In genomic region chr16:54897930-54898329, GRCh38 we compare ENCODE assay signal across 35 cellular contexts. TPM values are rescaled to one million over a fixed set of nuclear protein-coding genes. Genes with fewer than 3 reads are reported as not detected.
"Had no signal": no experiment of that assay in that cellular context is flagged by ENCODE, and none has a peak within 500 bp of the region (broad histone marks: within the 10 kb centered on the region; RNA-seq: fewer than 3 reads in every experiment).

No MANE protein-coding gene starts in this region.

- H3K4me1 Mint-ChIP-seq: activated B cell treated with CpG ODN at 0.5 μM for 24 hours; activated CD4-positive, alpha-beta T cell treated with anti-CD3 and anti-CD28 coated beads for 36 hours; activated CD4-positive, alpha-beta T cell treated with anti-CD3 and anti-CD28 coated beads, Interleukin-2, amount 10 ng/mL, durations not matched to agents 24 days and 14 days; activated CD8-positive, alpha-beta memory T cell treated with anti-CD3 and anti-CD28 coated beads, Interleukin-2, amount 10 ng/mL, durations not matched to agents 7 days and 5 days; activated naive CD4-positive, alpha-beta T cell treated with anti-CD3 and anti-CD28 coated beads, Interleukin-2, amount 50 U/mL, for 24 hours; activated naive CD8-positive, alpha-beta T cell treated with anti-CD3 and anti-CD28 coated beads for 36 hours; activated naive CD8-positive, alpha-beta T cell treated with anti-CD3 and anti-CD28 coated beads, Interleukin-2, amount 50 U/mL, for 24 hours had no signal

- H3K27ac ChIP-seq: adrenal gland, body of pancreas, esophagus muscularis mucosa, foreskin keratinocyte, gastrocnemius medialis, WERI-Rb-1 had no signal

- H3K4me3 Mint-ChIP-seq: activated B cell treated with CpG ODN at 0.5 μM for 24 hours; activated CD4-positive, alpha-beta memory T cell treated with anti-CD3 and anti-CD28 coated beads for 36 hours; activated CD4-positive, alpha-beta T cell treated with anti-CD3 and anti-CD28 coated beads for 36 hours; activated CD4-positive, alpha-beta T cell treated with anti-CD3 and anti-CD28 coated beads, Interleukin-2, amount 10 ng/mL, durations not matched to agents 24 days and 14 days; activated CD8-positive, alpha-beta memory T cell treated with anti-CD3 and anti-CD28 coated beads, Interleukin-2, amount 10 ng/mL, durations not matched to agents 7 days and 5 days; activated CD8-positive, alpha-beta T cell treated with anti-CD3 and anti-CD28 coated beads, Interleukin-2, amount 10 ng/mL, durations not matched to agents 7 days and 5 days; activated naive CD4-positive, alpha-beta T cell treated with anti-CD3 and anti-CD28 coated beads for 36 hours; activated naive CD4-positive, alpha-beta T cell treated with anti-CD3 and anti-CD28 coated beads, Interleukin-2, amount 50 U/mL, for 24 hours; activated naive CD8-positive, alpha-beta T cell treated with anti-CD3 and anti-CD28 coated beads for 36 hours; activated naive CD8-positive, alpha-beta T cell treated with anti-CD3 and anti-CD28 coated beads, Interleukin-2, amount 50 U/mL, for 24 hours; activated T-helper 1 cell treated with anti-CD3 and anti-CD28 coated beads, Interleukin-12 subunit alpha, Interleukin-12 subunit beta, Interleukin-2, Interleukin-4 antibody, amounts not matched to agents 30 ng/mL and 10 ng/mL and 1 ng/mL, durations not matched to agents 14 hours and 24 hours and 36 hours; effector memory CD8-positive, alpha-beta T cell; T-helper 1 cell treated with Interleukin-12 subunit alpha and Interleukin-12 subunit beta and Interleukin-4 antibody, amounts not matched to agents 30 μg/mL and 1 μg/mL, for 36 hours had no signal

- ATAC-seq: activated CD4-positive, alpha-beta T cell treated with anti-CD3 and anti-CD28 coated beads for 36 hours; activated CD8-positive, alpha-beta memory T cell treated with anti-CD3 and anti-CD28 coated beads, Interleukin-2, amount 10 ng/mL, durations not matched to agents 7 days and 5 days; activated CD8-positive, alpha-beta T cell treated with anti-CD3 and anti-CD28 coated beads, Interleukin-2, amount 10 ng/mL, durations not matched to agents 7 days and 5 days; activated naive CD8-positive, alpha-beta T cell treated with anti-CD3 and anti-CD28 coated beads, Interleukin-2, amount 50 U/mL, for 24 hours; body of pancreas; effector memory CD8-positive, alpha-beta T cell; foreskin keratinocyte; gastrocnemius medialis had no signal

- H3K9me3 Mint-ChIP-seq: activated CD4-positive, alpha-beta T cell treated with anti-CD3 and anti-CD28 coated beads, Interleukin-2, amount 10 ng/mL, durations not matched to agents 24 days and 14 days; activated T-helper 1 cell treated with anti-CD3 and anti-CD28 coated beads, Interleukin-12 subunit alpha, Interleukin-12 subunit beta, Interleukin-2, Interleukin-4 antibody, amounts not matched to agents 30 ng/mL and 10 ng/mL and 1 ng/mL, durations not matched to agents 14 hours and 24 hours and 36 hours; T-helper 1 cell treated with Interleukin-12 subunit alpha and Interleukin-12 subunit beta and Interleukin-4 antibody, amounts not matched to agents 30 μg/mL and 1 μg/mL, for 36 hours had no signal

- H3K27ac Mint-ChIP-seq: activated B cell treated with CpG ODN at 0.5 μM for 24 hours; activated CD4-positive, alpha-beta memory T cell treated with anti-CD3 and anti-CD28 coated beads for 36 hours; activated CD4-positive, alpha-beta T cell treated with anti-CD3 and anti-CD28 coated beads for 36 hours; activated CD4-positive, alpha-beta T cell treated with anti-CD3 and anti-CD28 coated beads, Interleukin-2, amount 10 ng/mL, durations not matched to agents 24 days and 14 days; activated CD8-positive, alpha-beta memory T cell treated with anti-CD3 and anti-CD28 coated beads, Interleukin-2, amount 10 ng/mL, durations not matched to agents 7 days and 5 days; activated CD8-positive, alpha-beta T cell treated with anti-CD3 and anti-CD28 coated beads, Interleukin-2, amount 10 ng/mL, durations not matched to agents 7 days and 5 days; activated naive CD4-positive, alpha-beta T cell treated with anti-CD3 and anti-CD28 coated beads for 36 hours; activated naive CD4-positive, alpha-beta T cell treated with anti-CD3 and anti-CD28 coated beads, Interleukin-2, amount 50 U/mL, for 24 hours; activated naive CD8-positive, alpha-beta T cell treated with anti-CD3 and anti-CD28 coated beads for 36 hours; activated naive CD8-positive, alpha-beta T cell treated with anti-CD3 and anti-CD28 coated beads, Interleukin-2, amount 50 U/mL, for 24 hours; activated T-helper 1 cell treated with anti-CD3 and anti-CD28 coated beads, Interleukin-12 subunit alpha, Interleukin-12 subunit beta, Interleukin-2, Interleukin-4 antibody, amounts not matched to agents 30 ng/mL and 10 ng/mL and 1 ng/mL, durations not matched to agents 14 hours and 24 hours and 36 hours; activated T-helper 2 cell treated with anti-CD3 and anti-CD28 coated beads, Interferon-gamma antibody, Interleukin-2, Interleukin-4, amounts not matched to agents 10 μg/mL and 5 μg/mL and 100 μg/mL, durations not matched to agents 14 hours and 24 hours and 36 hours; effector memory CD8-positive, alpha-beta T cell; T-helper 1 cell treated with Interleukin-12 subunit alpha and Interleukin-12 subunit beta and Interleukin-4 antibody, amounts not matched to agents 30 μg/mL and 1 μg/mL, for 36 hours had no signal

- H3K4me1 ChIP-seq: adrenal gland, body of pancreas, esophagus muscularis mucosa, foreskin keratinocyte, gastrocnemius medialis had no signal

- H3K36me3 Mint-ChIP-seq: activated CD4-positive, alpha-beta memory T cell treated with anti-CD3 and anti-CD28 coated beads for 36 hours; activated CD8-positive, alpha-beta memory T cell treated with anti-CD3 and anti-CD28 coated beads, Interleukin-2, amount 10 ng/mL, durations not matched to agents 7 days and 5 days; activated naive CD8-positive, alpha-beta T cell treated with anti-CD3 and anti-CD28 coated beads for 36 hours had no signal

- H3K9me3 ChIP-seq: adrenal gland, body of pancreas had no signal

- H3K27me3 ChIP-seq: adrenal gland, body of pancreas, gastrocnemius medialis, heart left ventricle had no signal

- H3K4me3 ChIP-seq: adrenal gland, body of pancreas, esophagus muscularis mucosa, gastrocnemius medialis, heart left ventricle had no signal

- H3K36me3 ChIP-seq: adrenal gland, esophagus muscularis mucosa, gastrocnemius medialis, heart left ventricle, WERI-Rb-1 had no signal

- H3K27me3 Mint-ChIP-seq: activated CD4-positive, alpha-beta T cell treated with anti-CD3 and anti-CD28 coated beads, Interleukin-2, amount 10 ng/mL, durations not matched to agents 24 days and 14 days; activated CD8-positive, alpha-beta memory T cell treated with anti-CD3 and anti-CD28 coated beads, Interleukin-2, amount 10 ng/mL, durations not matched to agents 7 days and 5 days; activated naive CD4-positive, alpha-beta T cell treated with anti-CD3 and anti-CD28 coated beads, Interleukin-2, amount 50 U/mL, for 24 hours; effector memory CD8-positive, alpha-beta T cell had no signal

- DNase-seq: activated B cell treated with CpG ODN at 0.5 μM for 24 hours; activated CD4-positive, alpha-beta memory T cell treated with anti-CD3 and anti-CD28 coated beads for 36 hours; activated CD4-positive, alpha-beta T cell treated with anti-CD3 and anti-CD28 coated beads for 36 hours; activated CD4-positive, alpha-beta T cell treated with anti-CD3 and anti-CD28 coated beads, Interleukin-2, amount 10 ng/mL, durations not matched to agents 24 days and 14 days; activated CD4-positive, CD25-positive, alpha-beta regulatory T cell treated with anti-CD3 and anti-CD28 coated beads, Interleukin-2, amount 50 U/mL, for 72 hours; activated CD8-positive, alpha-beta memory T cell treated with anti-CD3 and anti-CD28 coated beads, Interleukin-2, amount 10 ng/mL, durations not matched to agents 7 days and 5 days; activated CD8-positive, alpha-beta memory T cell treated with anti-CD3 and anti-CD28 coated beads, Interleukin-2, amount 50 U/mL, for 4 hours; activated CD8-positive, alpha-beta T cell treated with anti-CD3 and anti-CD28 coated beads, Interleukin-2, amount 10 ng/mL, durations not matched to agents 7 days and 5 days; activated effector memory CD4-positive, alpha-beta T cell treated with anti-CD3 and anti-CD28 coated beads, Interleukin-2, amount 50 U/mL, for 16 hours; activated naive CD4-positive, alpha-beta T cell treated with anti-CD3 and anti-CD28 coated beads for 36 hours; activated naive CD8-positive, alpha-beta T cell treated with anti-CD3 and anti-CD28 coated beads for 36 hours; activated naive CD8-positive, alpha-beta T cell treated with anti-CD3 and anti-CD28 coated beads, Interleukin-2, amount 50 U/mL, for 24 hours; activated T-cell treated with anti-CD3 and anti-CD28 coated beads, Interleukin-2, amount 50 U/mL, for 1 hour; activated T-cell treated with anti-CD3 and anti-CD28 coated beads, Interleukin-2, amount 50 U/mL, for 48 hours; adrenal gland; amygdala; aorta; body of pancreas; caudate nucleus; cortex of kidney; dermis blood vessel endothelial cell; effector CD4-positive, alpha-beta T cell; effector memory CD8-positive, alpha-beta T cell; erythroblast; foreskin keratinocyte; gastrocnemius medialis; glutamatergic neuron; heart left ventricle; T-helper 9 cell; WERI-Rb-1 had no signal

RNA-seq across cellular contexts. Expression of gene IRX5, which starts 32.7 kb away (rescaled TPM):
- total RNA-seq: activated B cell treated with CpG ODN at 0.5 μM for 24 hours; activated CD4-positive, alpha-beta T cell treated with anti-CD3 and anti-CD28 coated beads for 36 hours; activated CD8-positive, alpha-beta memory T cell treated with anti-CD3 and anti-CD28 coated beads, Interleukin-2, amount 10 ng/mL, durations not matched to agents 7 days and 5 days; activated CD8-positive, alpha-beta T cell treated with anti-CD3 and anti-CD28 coated beads, Interleukin-2, amount 10 ng/mL, durations not matched to agents 7 days and 5 days; activated naive CD4-positive, alpha-beta T cell treated with anti-CD3 and anti-CD28 coated beads for 36 hours; activated naive CD8-positive, alpha-beta T cell treated with anti-CD3 and anti-CD28 coated beads for 36 hours had no signal
